ENCODE assay signal across 8 cellular contexts in genomic region chr6:163415176-163415619, GRCh38. TPM values are rescaled to one million over a fixed set of nuclear protein-coding genes. Genes with fewer than 3 reads are reported as not detected.
DNase-seq lines count a peak whose midpoint lies in the region; ATAC-seq and TF ChIP-seq lines count a peak whose summit lies in the region.

No MANE protein-coding gene starts in this region.

- H3K27me3 Mint-ChIP-seq in CD4-positive, alpha-beta T cell: no peaks in the 10 kb centered on the region
- H3K27me3 Mint-ChIP-seq in naive thymus-derived CD8-positive, alpha-beta T cell: no peaks in the 10 kb centered on the region

- in situ Hi-C loops in GM23248 (cut with MboI): no loop called here

- peak in 8 of 10 experiments; percentile 2 to 40 (median 10) for DNase-seq in CD4-positive, alpha-beta T cell
- DNase-seq in GM23248 (no peak), SW480 (ENCODE audit: low spot score) (peak; percentile 6), coronary artery (ENCODE audit: low spot score) (no peak), middle frontal gyrus (ENCODE audit: extremely low spot score, low spot score) (no peak), NCI-H345 treated with DMSO at 0.1 percent for 48 hours (lab: John Stamatoyannopoulos, UW; ENCODE audit: unreplicated experiment) (no peak)
- peak in 8 of 10 donors; percentile 14 to 52 (median 33) for DNase-seq in naive thymus-derived CD8-positive, alpha-beta T cell

- no peaks in the 10 kb centered on the region for H3K27me3 ChIP-seq in CD4-positive, alpha-beta T cell (ENCODE audit: control insufficient read depth, insufficient read depth, low read length)
- H3K27me3 ChIP-seq in GM23248 (replicated peaks; ENCODE audit: insufficient read depth): no peaks in the 10 kb centered on the region

- intact Hi-C loops in CD4-positive, alpha-beta T cell (cut with DNase I, micrococcal nuclease): loop anchor here (5.0 to 10.0 kb wide), 2 partner anchors 137 to 690 kb away; partner anchors contain the start of genes PACRG (in 1 of the 2) and PRKN (in 1 of the 2)

- peaks cover 34% of the 10 kb centered on the region for H3F3A ChIP-seq in GM23248 (ENCODE audit: insufficient read depth)

- H3K4me2 ChIP-seq in GM23248 (ENCODE audit: unreplicated experiment): peak overlapping the region; percentile 97

- peaks cover 69% of the 10 kb centered on the region for H3K79me2 ChIP-seq in GM23248 (ENCODE audit: insufficient read depth)

- peak overlapping the region; percentile 72 for H3K27ac ChIP-seq in CD4-positive, alpha-beta T cell (ENCODE audit: low read depth, low read length)
- H3K27ac ChIP-seq in GM23248 (peak overlapping the region; percentile 89), coronary artery (peak overlapping the region; percentile 95 to 100)

- H3K27ac Mint-ChIP-seq in CD4-positive, alpha-beta T cell: peak overlapping the region; percentile 87
- peak overlapping the region in 9 of 10 donors; percentile 84 to 96 (median 90) for H3K27ac Mint-ChIP-seq in naive thymus-derived CD8-positive, alpha-beta T cell

- no peak for TF ChIP-seq CTCF in CD4-positive, alpha-beta T cell (IDR thresholded peaks at IDR 0.05)
- no peak for TF ChIP-seq CTCF in coronary artery (IDR thresholded peaks at IDR 0.05)

- H3K4me3 ChIP-seq in GM23248: peak overlapping the region; percentile 90
- H3K4me3 ChIP-seq in coronary artery: peak overlapping the region; percentile 88

- no peak for ATAC-seq in CD4-positive, alpha-beta T cell (ENCODE audit: poor library complexity)
- no peak for ATAC-seq in naive thymus-derived CD8-positive, alpha-beta T cell
- ATAC-seq in GM21367 (IDR thresholded peaks at IDR 0.05; ENCODE audit: unreplicated experiment): no peak

- peak overlapping the region; percentile 69 for H2AFZ ChIP-seq in GM23248

- H3K9me3 Mint-ChIP-seq in CD4-positive, alpha-beta T cell: no peaks in the 10 kb centered on the region
- no peaks in the 10 kb centered on the region for H3K9me3 Mint-ChIP-seq in naive thymus-derived CD8-positive, alpha-beta T cell

- POLR2A ChIA-PET in CD4-positive, alpha-beta T cell (lab: Charles Lee): interaction anchor here (0.7 to 3.3 kb wide), 11 partner anchors 9 to 139 kb away, joined by 3 to 29 read pairs (median 4); no protein-coding TSS in a partner anchor
- POLR2A ChIA-PET in naive thymus-derived CD8-positive, alpha-beta T cell (lab: Charles Lee): interaction anchor here (0.6 to 1.7 kb wide), 3 partner anchors 9 to 248 kb away, joined by 3 to 7 read pairs (median 5); no protein-coding TSS in a partner anchor

- H3K9me2 ChIP-seq in GM23248 (ENCODE audit: insufficient read depth): no peaks in the 10 kb centered on the region

- H3K36me3 Mint-ChIP-seq in CD4-positive, alpha-beta T cell (ENCODE audit: low read depth): peaks cover 6% of the 10 kb centered on the region
- no peaks in the 10 kb centered on the region for H3K36me3 Mint-ChIP-seq in naive thymus-derived CD8-positive, alpha-beta T cell

- peaks cover 25% of the 10 kb centered on the region for H3K4me1 ChIP-seq in GM23248 (ENCODE audit: insufficient read depth)

- 0 to 1% methylated on average over 9 to 29 of the region's 47 CpGs for WGBS in GM23248 (ENCODE audit: low coverage in 1 of 2, low lambda C conversion rate in 2 of 2, missing lambda C conversion rate in 2 of 2), 2 experiments

- no peaks in the 10 kb centered on the region for H3K36me3 ChIP-seq in GM23248 (ENCODE audit: low read depth)

- H4K20me1 ChIP-seq in GM23248 (ENCODE audit: insufficient read depth): peaks cover 6% of the 10 kb centered on the region; the same call in 1 of the 2 replicates

- H3K4me1 Mint-ChIP-seq in CD4-positive, alpha-beta T cell (ENCODE audit: low read depth): peaks cover 55% of the 10 kb centered on the region
- peaks cover 23 to 52% (median 42%) of the 10 kb centered on the region in 4 donors for H3K4me1 Mint-ChIP-seq in naive thymus-derived CD8-positive, alpha-beta T cell

- no peaks in the 10 kb centered on the region for H3K9me3 ChIP-seq in CD4-positive, alpha-beta T cell (ENCODE audit: control insufficient read depth, low read length)
- no peaks in the 10 kb centered on the region for H3K9me3 ChIP-seq in GM23248 (ENCODE audit: low read depth)

- CTCF ChIA-PET in CD4-positive, alpha-beta T cell (lab: Charles Lee): interaction anchor here (1.3 kb wide), 1 partner anchor 139 kb away, joined by 4 read pairs; no protein-coding TSS in a partner anchor

- H3K4me3 Mint-ChIP-seq in CD4-positive, alpha-beta T cell: peak overlapping the region; percentile 90
- H3K4me3 Mint-ChIP-seq in naive thymus-derived CD8-positive, alpha-beta T cell: peak overlapping the region; percentile 72 to 93 (median 86)

- peak overlapping the region; percentile 97 for H3K9ac ChIP-seq in GM23248

RNA-seq across cellular contexts. Expression of gene QKI, which starts 0.7 kb away (rescaled TPM):
- total RNA-seq in CD4-positive, alpha-beta T cell: 10 to 100 TPM; 60.7 to 67.3 TPM
- total RNA-seq in GM23248 (2014; rRNA removed; shearing (Covaris generic)): 106 and 145 TPM in 2 replicates
- polyA plus RNA-seq in GM23248 (2016; fragmentation: Nextera tagmentation; extraction: Ambion mirVana): 12.6 and 13.6 TPM in 2 replicates
- total RNA-seq in naive thymus-derived CD8-positive, alpha-beta T cell: 10 to 100 TPM; 64.0 to 65.7 TPM
- polyA plus RNA-seq in naive thymus-derived CD8-positive, alpha-beta T cell: 10 to 100 TPM in 2 of 3 donors, 1 to 10 TPM in 1; 8.8 to 36.0 (median 29.6) TPM

Comparison
In these comparisons a context has a peak if more than half of its experiments do, and no peak if none do; other contexts are left out.
1. DNase-seq: peak in CD4-positive, alpha-beta T cell (8 of 10), SW480 (single experiment) and naive thymus-derived CD8-positive, alpha-beta T cell (8 of 10); none in GM23248 (single experiment), coronary artery (single experiment), middle frontal gyrus (single experiment) and NCI-H345 treated with DMSO at 0.1 percent for 48 hours (single experiment).
2. Peak in every context shown above with its lines, with median percentiles within 50 percentile points of each other: H3K27ac ChIP-seq.